ENCODE assay signal across 10 cellular contexts in genomic region chr6:30902196-30902595, GRCh38. TPM values are rescaled to one million over a fixed set of nuclear protein-coding genes. Genes with fewer than 3 reads are reported as not detected.
A peak's percentile ranks its signal among the peaks of the same experiment; 100 is the strongest.
DNase-seq lines count a peak whose midpoint lies in the region; ATAC-seq, FAIRE-seq and TF ChIP-seq lines count a peak whose summit lies in the region.
"Not testable (repeated sequence)": the region's sequence is repeated elsewhere in the genome, so short reads cannot be mapped to it uniquely, and the experiment has no call there.
"Had no signal": no experiment of that assay in that cellular context is flagged by ENCODE, and none has a peak within 500 bp of the region (broad histone marks: within the 10 kb centered on the region; RNA-seq: fewer than 3 reads in every experiment).

No MANE protein-coding gene starts in this region.

- not testable (repeated sequence) for H3K79me2 ChIP-seq in OCI-LY7 (ENCODE audit: insufficient read depth, low read depth, low read length); GM12878 (ENCODE audit: control insufficient read depth, insufficient read depth, low read length)

- POLR2A ChIA-PET in OCI-LY7 (lab: Charles Lee), result interaction anchor here (0.6 kb wide), 1 partner anchor 173 kb away, joined by 3 read pairs; no protein-coding TSS in a partner anchor
- POLR2A ChIA-PET in GM12878 (lab: Charles Lee), result interaction anchor here (6.0 kb wide), 1 partner anchor 12 kb away, joined by 37 read pairs; the partner anchor contains the start of gene VARS2

- CTCF ChIA-PET in OCI-LY7 (lab: Charles Lee; ENCODE audit: unreplicated experiment), result not testable (repeated sequence)
- CTCF ChIA-PET in GM12878 (lab: Yijun Ruan, JAX), result interaction anchor here (0.7 to 2.0 kb wide), 5 partner anchors 11 to 831 kb away, joined by 3 to 14 read pairs (median 3); partner anchors contain the start of gene VARS2

- H3K36me3 ChIP-seq in BLaER1, result peaks cover 34% of the 10 kb centered on the region
- H3K36me3 ChIP-seq in OCI-LY7 (ENCODE audit: insufficient read depth, low read length), result peaks cover 14% of the 10 kb centered on the region; the same call in 1 of the 2 replicates
- H3K36me3 ChIP-seq in GM12878 (ENCODE audit: control insufficient read depth in 2 of 2, insufficient read depth in 2 of 2, low read length in 1 of 2), result peaks cover 4 to 10% of the 10 kb centered on the region in 2 experiments; a peak in 2 of 4 replicates
- peaks cover 6 to 12% of the 10 kb centered on the region in 2 donors for H3K36me3 ChIP-seq in kidney (ENCODE audit: control insufficient read depth in 1 of 2, insufficient read depth in 2 of 2, low read length in 2 of 2)

- H3K4me1 Mint-ChIP-seq in stimulated activated memory B cell treated with anti-CD40 and anti-IgM and Interleukin-4, amounts not matched to agents 10 μg/mL and 1 μg/mL and 100 μg/mL, for 72 hours, result peaks cover 11% of the 10 kb centered on the region

- TF ChIP-seq EP300 in GM12878 (IDR thresholded peaks at IDR 0.05; ENCODE audit: borderline replicate concordance in 1 of 2, control insufficient read depth in 1 of 2, low read depth in 2 of 2, low read length in 2 of 2), result not testable (repeated sequence)

- 83% methylated on average over 9 of the region's 9 CpGs for WGBS in GM12878 (ENCODE audit: insufficient coverage, insufficient replicate concordance, low lambda C conversion rate, missing lambda C conversion rate)

- in situ Hi-C loops in GM12878 (cut with MboI), result not testable (repeated sequence)

- not testable (repeated sequence) for DNase-seq in OCI-LY7 (ENCODE audit: low spot score); GM12878 (ENCODE audit: low read depth, low spot score)
- DNase-seq in epithelial cell of esophagus (ENCODE audit: low read depth), result peak; percentile 76
- DNase-seq in kidney, result peak; percentile 15

- peaks cover 17% of the 10 kb centered on the region for H3K4me1 ChIP-seq in BLaER1
- peaks cover 18% of the 10 kb centered on the region for H3K4me1 ChIP-seq in OCI-LY7 (ENCODE audit: insufficient read depth, low read length, poor library complexity, severe bottlenecking)
- peaks cover 32% of the 10 kb centered on the region for H3K4me1 ChIP-seq in GM12878 (ENCODE audit: control insufficient read depth, insufficient read depth, low read length)
- H3K4me1 ChIP-seq in kidney (ENCODE audit: control insufficient read depth in 1 of 2, insufficient read depth in 1 of 2, low read depth in 1 of 2, low read length in 2 of 2), result not testable (repeated sequence)

- H4K20me1 ChIP-seq in BLaER1; OCI-LY7 (ENCODE audit: insufficient read depth, low read length); GM12878 (ENCODE audit: control insufficient read depth, insufficient read depth): not testable (repeated sequence)

- peak overlapping the region; percentile 81; the same call in 1 of the 2 replicates for H2AFZ ChIP-seq in OCI-LY7 (ENCODE audit: low read length)
- H2AFZ ChIP-seq in GM12878 (ENCODE audit: control insufficient read depth, low read depth, low read length), result peak overlapping the region; percentile 72; the same call in 1 of the 2 replicates

- not testable (repeated sequence) for H3K4me3 ChIP-seq in BLaER1; OCI-LY7 (ENCODE audit: low read depth, low read length, poor library complexity, severe bottlenecking); GM12878; epithelial cell of esophagus (ENCODE audit: low read length); kidney (ENCODE audit: low read length in 2 of 2)

- peaks cover 21% of the 10 kb centered on the region for H3K36me3 Mint-ChIP-seq in stimulated activated memory B cell treated with anti-CD40 and anti-IgM and Interleukin-4, amounts not matched to agents 10 μg/mL and 1 μg/mL and 100 μg/mL, for 72 hours

- not testable (repeated sequence) for FAIRE-seq in GM12878 (lab: Jason Lieb, UNC); kidney (lab: Jason Lieb, UNC)

- not testable (repeated sequence) for TF ChIP-seq POLR2A in GM12878 (IDR thresholded peaks at IDR 0.05; ENCODE audit: low read depth, low read length)

- TF ChIP-seq RAD21 in GM12878 (IDR thresholded peaks at IDR 0.05; ENCODE audit: insufficient read depth, low read depth, low read length), result not testable (repeated sequence)

- H3K9me3 ChIP-seq in BLaER1; OCI-LY7 (ENCODE audit: low read length); GM12878 (replicated peaks; ENCODE audit: control insufficient read depth, insufficient read depth, low read length); kidney (ENCODE audit: control insufficient read depth in 1 of 2, low read length in 2 of 2): not testable (repeated sequence)

- not testable (repeated sequence) for H3K9me3 Mint-ChIP-seq in stimulated activated memory B cell treated with anti-CD40 and anti-IgM and Interleukin-4, amounts not matched to agents 10 μg/mL and 1 μg/mL and 100 μg/mL, for 72 hours

- not testable (repeated sequence) for TF ChIP-seq CTCF in OCI-LY7 (conservative IDR thresholded peaks at IDR 0.05; ENCODE audit: low read length); GM12878 (IDR thresholded peaks at IDR 0.05 in 2 of 3, conservative IDR thresholded peaks at IDR 0.05 in 1 of 3; ENCODE audit: control insufficient read depth in 2 of 3, extremely low read depth in 1 of 3, insufficient read depth in 1 of 3, low read depth in 3 of 3, low read length in 3 of 3); epithelial cell of esophagus (IDR thresholded peaks at IDR 0.05; ENCODE audit: insufficient read depth, low read depth, low read length, missing control alignments); kidney (IDR thresholded peaks at IDR 0.05; ENCODE audit: borderline replicate concordance, extremely low read depth, insufficient read depth)

- H3K27ac Mint-ChIP-seq in stimulated activated memory B cell treated with anti-CD40 and anti-IgM and Interleukin-4, amounts not matched to agents 10 μg/mL and 1 μg/mL and 100 μg/mL, for 72 hours, result peak overlapping the region; percentile 62

- intact Hi-C loops in OCI-LY7 (cut with micrococcal nuclease; ENCODE audit: unreplicated experiment); GM12878 (cut with micrococcal nuclease; ENCODE audit: unreplicated experiment); kidney (cut with DNase I): not testable (repeated sequence)

- H3K4me2 ChIP-seq in BLaER1, result peak overlapping the region; percentile 50
- peak overlapping the region; percentile 21; the same call in 1 of the 2 replicates for H3K4me2 ChIP-seq in OCI-LY7 (ENCODE audit: low read length)
- H3K4me2 ChIP-seq in GM12878 (ENCODE audit: control insufficient read depth, insufficient read depth), result peak overlapping the region; percentile 65

- not testable (repeated sequence) for ATAC-seq in GM12878; stimulated activated memory B cell treated with anti-CD40 and anti-IgM and Interleukin-4, amounts not matched to agents 10 μg/mL and 1 μg/mL and 100 μg/mL, for 72 hours

- RAD21 ChIA-PET in GM12878 (lab: Charles Lee; ENCODE audit: unreplicated experiment), result interaction anchor here (0.6 to 3.8 kb wide), 5 partner anchors 12 to 300 kb away, joined by 3 to 31 read pairs (median 4); partner anchors contain the start of gene VARS2

- H3K27me3 ChIP-seq in BLaER1; GM12878 (replicated peaks in 1 of 2; ENCODE audit: control insufficient read depth in 2 of 2, insufficient read depth in 2 of 2, low read length in 1 of 2): not testable (repeated sequence)

- not testable (repeated sequence) for H3K9me2 ChIP-seq in OCI-LY7 (ENCODE audit: insufficient read depth, low read length)

- 0 out of 2 replicates have a peak overlapping the region, but pooled peaks have one; percentile 40 for H3K27ac ChIP-seq in BLaER1
- not testable (repeated sequence) for H3K27ac ChIP-seq in OCI-LY7 (ENCODE audit: low read depth, low read length, poor library complexity, severe bottlenecking); kidney (ENCODE audit: low read depth in 2 of 2, low read length in 2 of 2)
- H3K27ac ChIP-seq in GM12878 (ENCODE audit: control insufficient read depth, insufficient read depth), result peak overlapping the region; percentile 30

- not testable (repeated sequence) for H3K9ac ChIP-seq in BLaER1; GM12878 (ENCODE audit: control insufficient read depth, insufficient read depth, low read length); kidney (ENCODE audit: low read length in 2 of 2)

- H3K27me3 Mint-ChIP-seq in stimulated activated memory B cell treated with anti-CD40 and anti-IgM and Interleukin-4, amounts not matched to agents 10 μg/mL and 1 μg/mL and 100 μg/mL, for 72 hours, result not testable (repeated sequence)

- not testable (repeated sequence) for BruUV-seq in OCI-LY7 (replicated peaks; lab: Mats Ljungman, UMichigan); GM12878 (replicated peaks; lab: Mats Ljungman, UMichigan)

- not testable (repeated sequence) for H3K4me3 Mint-ChIP-seq in stimulated activated memory B cell treated with anti-CD40 and anti-IgM and Interleukin-4, amounts not matched to agents 10 μg/mL and 1 μg/mL and 100 μg/mL, for 72 hours

- SMC1A ChIA-PET in GM12878 (lab: Charles Lee; ENCODE audit: uncharacterized antibody, unreplicated experiment), result interaction anchor here (1.0 to 2.1 kb wide), 4 partner anchors 12 to 185 kb away, joined by 3 to 6 read pairs (median 4); partner anchors contain the start of gene VARS2

RNA-seq across cellular contexts. Expression of gene GTF2H4, which starts 5.8 kb away (rescaled TPM):
- 30.5 and 38.4 TPM in 2 replicates for total RNA-seq in OCI-LY7 (2014; rRNA removed; shearing (Covaris generic))
- total RNA-seq in OCI-LY7 (2022) (45.8 and 48.7 TPM in 2 replicates), GM12878 (2014; rRNA removed) (16.8 and 17.3 TPM in 2 replicates), GM12878 (2014; rRNA removed; fragmentation: Illumina TruSeq; extraction: Trizol) (20.4 and 24.2 TPM in 2 replicates), GM12878 (2021) (43.4 and 43.8 TPM in 2 replicates), kidney (39.3 TPM)
- 76.6 and 84.0 TPM in 2 replicates for total RNA-seq in GM12878 (2013; cell fraction: nucleolus; rRNA removed)
- polyA plus RNA-seq in GM12878 (2011; ENCODE audit: low read depth), result 18.0 TPM
- polyA plus RNA-seq in GM12878 (2011; rRNA removed) (20.8 and 43.4 TPM in 2 replicates), GM12878 (2014; fragmentation: Illumina TruSeq; extraction: Trizol) (39.5 and 40.3 TPM in 2 replicates), GM12878 (2014; fragmentation: Nextera tagmentation; extraction: Ambion mirVana) (1 to 10 TPM; 1.1 to 2.2 TPM), GM12878 (2014; rRNA removed) (41.0 and 55.8 TPM in 2 replicates), GM12878 (2016; fragmentation: Nextera tagmentation; extraction: Ambion mirVana) (10 to 100 TPM in 1 of 2 experiments, 1 to 10 TPM in 1; 9.2 to 12.4 TPM), kidney (ENCODE audit: insufficient read depth, low read depth, low replicate concordance) (20.9 TPM)
- 32.7 and 37.2 TPM in 2 replicates for polyA plus RNA-seq in GM12878 (2011; cell fraction: cytosol; rRNA removed)
- polyA plus RNA-seq in GM12878 (2011; cell fraction: nucleus; rRNA removed), result 184 and 197 TPM in 2 replicates
- 19.5 and 22.0 TPM in 2 replicates for polyA plus RNA-seq in GM12878 (2012)
- polyA minus RNA-seq in GM12878 (2011; rRNA and poly(A)+ RNA removed), result 13.5 and 22.9 TPM in 2 replicates
- 6.8 and 8.7 TPM in 2 replicates for polyA minus RNA-seq in GM12878 (2011; cell fraction: cytosol; rRNA and poly(A)+ RNA removed)
- polyA minus RNA-seq in GM12878 (2011; cell fraction: nucleus; rRNA and poly(A)+ RNA removed), result 27.4 and 34.9 TPM in 2 replicates

RNA-seq across cellular contexts. Expression of gene VARS2, which starts 11.8 kb away (rescaled TPM):
- 71.4 and 81.8 TPM in 2 replicates for total RNA-seq in OCI-LY7 (2014; rRNA removed; shearing (Covaris generic))
- total RNA-seq in OCI-LY7 (2022), result 98.9 and 105 TPM in 2 replicates
- total RNA-seq in GM12878 (2013; cell fraction: nucleolus; rRNA removed), result 64.4 and 76.9 TPM in 2 replicates
- 61.6 and 70.7 TPM in 2 replicates for total RNA-seq in GM12878 (2014; rRNA removed)
- 28.2 and 30.3 TPM in 2 replicates for total RNA-seq in GM12878 (2014; rRNA removed; fragmentation: Illumina TruSeq; extraction: Trizol)
- total RNA-seq in GM12878 (2021), result 64.3 and 71.2 TPM in 2 replicates
- 12.9 TPM for polyA plus RNA-seq in GM12878 (2011; ENCODE audit: low read depth)
- polyA plus RNA-seq in GM12878 (2011; rRNA removed), result 34.6 and 59.9 TPM in 2 replicates
- 41.6 and 56.1 TPM in 2 replicates for polyA plus RNA-seq in GM12878 (2011; cell fraction: cytosol; rRNA removed)
- 384 and 390 TPM in 2 replicates for polyA plus RNA-seq in GM12878 (2011; cell fraction: nucleus; rRNA removed)
- polyA plus RNA-seq in GM12878 (2012), result 29.2 and 30.8 TPM in 2 replicates
- polyA plus RNA-seq in GM12878 (2014; fragmentation: Illumina TruSeq; extraction: Trizol), result 21.8 and 38.1 TPM in 2 replicates
- polyA plus RNA-seq in GM12878 (2014; fragmentation: Nextera tagmentation; extraction: Ambion mirVana), result 1 to 10 TPM; 3.8 to 4.3 TPM
- polyA plus RNA-seq in GM12878 (2014; rRNA removed), result 56.0 and 56.4 TPM in 2 replicates
- polyA plus RNA-seq in GM12878 (2016; fragmentation: Nextera tagmentation; extraction: Ambion mirVana), result 10 to 100 TPM; 47.2 to 51.0 TPM
- polyA minus RNA-seq in GM12878 (2011; rRNA and poly(A)+ RNA removed), result 74.7 and 75.1 TPM in 2 replicates
- 23.5 and 31.3 TPM in 2 replicates for polyA minus RNA-seq in GM12878 (2011; cell fraction: cytosol; rRNA and poly(A)+ RNA removed)
- polyA minus RNA-seq in GM12878 (2011; cell fraction: nucleus; rRNA and poly(A)+ RNA removed), result 56.5 and 70.7 TPM in 2 replicates
- total RNA-seq in kidney, result 34.5 TPM
- polyA plus RNA-seq in kidney (ENCODE audit: insufficient read depth, low read depth, low replicate concordance), result 30.4 TPM

RNA-seq across cellular contexts. Expression of gene DDR1, which starts 17.9 kb away (rescaled TPM):
- 14.0 and 15.4 TPM in 2 replicates for total RNA-seq in OCI-LY7 (2014; rRNA removed; shearing (Covaris generic))
- total RNA-seq in OCI-LY7 (2022), result 24.6 and 30.3 TPM in 2 replicates
- 83.6 and 88.2 TPM in 2 replicates for total RNA-seq in GM12878 (2013; cell fraction: nucleolus; rRNA removed)
- 17.9 and 18.3 TPM in 2 replicates for total RNA-seq in GM12878 (2014; rRNA removed)
- 11.2 and 11.6 TPM in 2 replicates for total RNA-seq in GM12878 (2014; rRNA removed; fragmentation: Illumina TruSeq; extraction: Trizol)
- 39.0 and 39.9 TPM in 2 replicates for total RNA-seq in GM12878 (2021)
- 6.3 TPM for polyA plus RNA-seq in GM12878 (2011; ENCODE audit: low read depth)
- polyA plus RNA-seq in GM12878 (2011; rRNA removed), result 19.2 and 27.8 TPM in 2 replicates
- 30.9 and 38.1 TPM in 2 replicates for polyA plus RNA-seq in GM12878 (2011; cell fraction: cytosol; rRNA removed)
- 128 and 138 TPM in 2 replicates for polyA plus RNA-seq in GM12878 (2011; cell fraction: nucleus; rRNA removed)
- polyA plus RNA-seq in GM12878 (2012), result 13.5 and 17.3 TPM in 2 replicates
- 8.0 and 12.2 TPM in 2 replicates for polyA plus RNA-seq in GM12878 (2014; fragmentation: Illumina TruSeq; extraction: Trizol)
- 1 to 10 TPM; 1.1 to 2.2 TPM for polyA plus RNA-seq in GM12878 (2014; fragmentation: Nextera tagmentation; extraction: Ambion mirVana)
- 21.5 and 23.0 TPM in 2 replicates for polyA plus RNA-seq in GM12878 (2014; rRNA removed)
- polyA plus RNA-seq in GM12878 (2016; fragmentation: Nextera tagmentation; extraction: Ambion mirVana), result 1 to 10 TPM; 8.9 to 9.1 TPM
- 34.8 and 57.6 TPM in 2 replicates for polyA minus RNA-seq in GM12878 (2011; rRNA and poly(A)+ RNA removed)
- 28.7 and 40.0 TPM in 2 replicates for polyA minus RNA-seq in GM12878 (2011; cell fraction: cytosol; rRNA and poly(A)+ RNA removed)
- 42.9 and 58.5 TPM in 2 replicates for polyA minus RNA-seq in GM12878 (2011; cell fraction: nucleus; rRNA and poly(A)+ RNA removed)
- total RNA-seq in kidney, result 362 TPM
- 95.8 TPM for polyA plus RNA-seq in kidney (ENCODE audit: insufficient read depth, low read depth, low replicate concordance)

RNA-seq across cellular contexts. Expression of gene SFTA2, which starts 29.8 kb away (rescaled TPM):
- not detected in 2 replicates for total RNA-seq in OCI-LY7 (2014; rRNA removed; shearing (Covaris generic))
- not detected in 2 replicates for total RNA-seq in OCI-LY7 (2022)
- not detected in 2 replicates for total RNA-seq in GM12878 (2013; cell fraction: nucleolus; rRNA removed)
- 0.38 TPM in 1 of 2 replicates, not detected in the other for total RNA-seq in GM12878 (2014; rRNA removed)
- 0.36 TPM in 1 of 2 replicates, not detected in the other for total RNA-seq in GM12878 (2014; rRNA removed; fragmentation: Illumina TruSeq; extraction: Trizol)
- total RNA-seq in GM12878 (2021), result 0.92 and 0.93 TPM in 2 replicates
- polyA plus RNA-seq in GM12878 (2011; ENCODE audit: low read depth), result not detected
- not detected in 2 replicates for polyA plus RNA-seq in GM12878 (2011; rRNA removed)
- polyA plus RNA-seq in GM12878 (2011; cell fraction: cytosol; rRNA removed), result not detected in 2 replicates
- not detected in 2 replicates for polyA plus RNA-seq in GM12878 (2011; cell fraction: nucleus; rRNA removed)
- polyA plus RNA-seq in GM12878 (2012), result 0.25 TPM in 1 of 2 replicates, not detected in the other
- polyA plus RNA-seq in GM12878 (2014; fragmentation: Illumina TruSeq; extraction: Trizol), result 0.26 TPM in 1 of 2 replicates, not detected in the other
- under 1 TPM; 0.31 to 0.53 TPM for polyA plus RNA-seq in GM12878 (2014; fragmentation: Nextera tagmentation; extraction: Ambion mirVana)
- 0.27 TPM in 1 of 2 replicates, not detected in the other for polyA plus RNA-seq in GM12878 (2014; rRNA removed)
- polyA plus RNA-seq in GM12878 (2016; fragmentation: Nextera tagmentation; extraction: Ambion mirVana), result under 1 TPM in 1 of 2 experiments, not detected in 1; 0.15 TPM
- 0.36 TPM in 1 of 2 replicates, not detected in the other for polyA minus RNA-seq in GM12878 (2011; rRNA and poly(A)+ RNA removed)
- not detected in 2 replicates for polyA minus RNA-seq in GM12878 (2011; cell fraction: cytosol; rRNA and poly(A)+ RNA removed)
- polyA minus RNA-seq in GM12878 (2011; cell fraction: nucleus; rRNA and poly(A)+ RNA removed), result not detected in 2 replicates
- 30.5 TPM for total RNA-seq in kidney
- 7.4 TPM for polyA plus RNA-seq in kidney (ENCODE audit: insufficient read depth, low read depth, low replicate concordance)
- total RNA-seq: CD4-positive, alpha-beta T cell; Right ventricle myocardium inferior; SJSA1 had no signal
- polyA plus RNA-seq: BJ had no signal

RNA-seq across cellular contexts. Expression of gene MUCL3, which starts 38.6 kb away (rescaled TPM):
- total RNA-seq in OCI-LY7 (2014; rRNA removed; shearing (Covaris generic)), result not detected in 2 replicates
- total RNA-seq in OCI-LY7 (2022) (not detected in 2 replicates), GM12878 (2014; rRNA removed) (0.68 and 0.76 TPM in 2 replicates), GM12878 (2014; rRNA removed; fragmentation: Illumina TruSeq; extraction: Trizol) (0.54 and 0.64 TPM in 2 replicates), GM12878 (2021) (0.28 and 0.48 TPM in 2 replicates), kidney (0.13 TPM)
- not detected in 2 replicates for total RNA-seq in GM12878 (2013; cell fraction: nucleolus; rRNA removed)
- polyA plus RNA-seq in GM12878 (2011; ENCODE audit: low read depth), result 0.09 TPM
- polyA plus RNA-seq in GM12878 (2011; rRNA removed) (0.03 TPM in 2 replicates), GM12878 (2014; fragmentation: Illumina TruSeq; extraction: Trizol) (0.73 and 1.4 TPM in 2 replicates), GM12878 (2014; fragmentation: Nextera tagmentation; extraction: Ambion mirVana) (1 to 10 TPM; 1.2 to 1.4 TPM), GM12878 (2014; rRNA removed) (0.79 and 0.83 TPM in 2 replicates), GM12878 (2016; fragmentation: Nextera tagmentation; extraction: Ambion mirVana) (under 1 TPM; 0.04 to 0.08 TPM), kidney (ENCODE audit: insufficient read depth, low read depth, low replicate concordance) (not detected)
- polyA plus RNA-seq in GM12878 (2011; cell fraction: cytosol; rRNA removed), result 0.04 and 0.05 TPM in 2 replicates
- not detected in 2 replicates for polyA plus RNA-seq in GM12878 (2011; cell fraction: nucleus; rRNA removed)
- polyA plus RNA-seq in GM12878 (2012), result 0.05 and 0.07 TPM in 2 replicates
- not detected in 2 replicates for polyA minus RNA-seq in GM12878 (2011; rRNA and poly(A)+ RNA removed)
- not detected in 2 replicates for polyA minus RNA-seq in GM12878 (2011; cell fraction: cytosol; rRNA and poly(A)+ RNA removed)
- not detected in 2 replicates for polyA minus RNA-seq in GM12878 (2011; cell fraction: nucleus; rRNA and poly(A)+ RNA removed)
- total RNA-seq: CD4-positive, alpha-beta T cell; Right ventricle myocardium inferior; SJSA1 had no signal
- polyA plus RNA-seq: BJ had no signal
